1 cellular context compared by ENCODE assay signal in genomic region chr20:53571555-53572286, GRCh38.
A peak's percentile ranks its signal among the peaks of the same experiment; 100 is the strongest.
TF ChIP-seq lines count a peak whose summit lies in the region.

No MANE protein-coding gene starts in this region.

TF ChIP-seq in GM12878, 131 proteins besides CTCF, POLR2A, EP300 and RAD21:
- no peak for TF ChIP-seq POU2F2 (IDR thresholded peaks at IDR 0.05; ENCODE audit: borderline replicate concordance, low read depth, low read length)
- no peak for TF ChIP-seq ZSCAN29 (IDR thresholded peaks at IDR 0.05)
- TF ChIP-seq BCL3 (IDR thresholded peaks at IDR 0.05; ENCODE audit: borderline replicate concordance, insufficient read depth, low read depth, low read length, poor library complexity, severe bottlenecking), result no peak
- TF ChIP-seq PBX3 (IDR thresholded peaks at IDR 0.05; ENCODE audit: insufficient replicate concordance, low read depth, low read length), result no peak
- TF ChIP-seq ZBTB11 (CRISPR knock-in tag; IDR thresholded peaks at IDR 0.05), result no peak
- no peak for TF ChIP-seq CREM (IDR thresholded peaks at IDR 0.05; ENCODE audit: low read depth)
- TF ChIP-seq FOXM1 (IDR thresholded peaks at IDR 0.05; ENCODE audit: low read depth, low read length), result no peak
- TF ChIP-seq TBL1XR1 (IDR thresholded peaks at IDR 0.05; ENCODE audit: low read depth, low read length), result no peak
- TF ChIP-seq BCLAF1 (IDR thresholded peaks at IDR 0.05), result no peak
- peak; percentile 28; the same call in 1 of the 2 replicates for TF ChIP-seq NFXL1 (IDR thresholded peaks at IDR 0.05; ENCODE audit: borderline replicate concordance)
- TF ChIP-seq IKZF2 (IDR thresholded peaks at IDR 0.05), result no peak
- peak in 1 of 2 experiments; percentile 97; a peak in 2 of 4 replicates for TF ChIP-seq ETV6 (conservative IDR thresholded peaks at IDR 0.05 in 1 of 2, IDR thresholded peaks at IDR 0.05 in 1 of 2; ENCODE audit: borderline replicate concordance in 1 of 2, low read depth in 1 of 2)
